1 cellular context compared by ENCODE assay signal in the genomic region with DNA sequence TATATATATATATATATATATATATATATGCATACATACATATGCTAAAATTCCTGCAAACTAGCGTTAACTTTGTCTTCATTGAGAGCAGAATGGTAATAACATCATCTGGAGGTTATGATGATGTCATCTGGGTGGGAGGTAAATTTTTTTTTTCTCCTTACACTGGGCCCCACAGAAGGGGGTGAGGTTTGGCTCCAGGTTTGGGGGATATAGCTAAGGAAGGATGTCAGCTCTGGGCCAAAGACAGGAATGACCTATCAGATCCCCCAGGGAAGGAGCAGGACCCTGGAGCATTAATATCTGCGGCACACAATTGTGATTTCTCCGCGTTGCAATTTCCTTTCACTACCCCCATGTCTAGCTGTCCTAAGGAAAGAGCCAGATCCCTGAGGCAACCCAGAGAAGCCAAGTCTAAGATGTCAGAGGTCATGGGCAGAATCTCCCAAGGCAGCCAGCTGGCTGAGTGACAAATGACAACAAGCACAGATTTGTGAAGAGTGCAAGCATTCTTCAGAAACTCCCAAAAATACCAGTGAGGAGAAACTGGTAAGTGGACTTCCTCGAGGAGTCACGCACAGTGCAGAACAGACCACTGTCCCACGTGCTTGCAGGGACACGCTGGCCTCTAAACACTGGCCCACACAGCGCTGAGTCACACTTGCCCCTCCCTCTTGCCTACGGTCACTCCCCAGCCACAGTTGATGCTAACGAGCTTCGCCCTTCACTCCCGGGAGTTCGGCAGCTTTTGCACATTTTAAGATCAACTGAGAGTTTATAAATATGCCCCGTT.
TF ChIP-seq lines count a peak whose summit lies in the region.

No MANE protein-coding gene starts in this region.

TF ChIP-seq in SK-N-SH treated with all-trans-retinoic acid at 6 μM for 48 hours, 23 proteins besides CTCF, POLR2A, EP300 and RAD21 (continued from another document):
- TF ChIP-seq RARB (CRISPR knock-in tag; IDR thresholded peaks at IDR 0.05), result no peak
